Comparison of ENCODE assay signal across 1 cellular context in genomic region chr12:42442888-42443287, GRCh38.
A peak's percentile ranks its signal among the peaks of the same experiment; 100 is the strongest.
TF ChIP-seq lines count a peak whose summit lies in the region.

No MANE protein-coding gene starts in this region.

TF ChIP-seq in K562, 482 proteins besides CTCF, POLR2A, EP300 and RAD21 (continued from another document and continues in another):
- TF ChIP-seq RBFOX2 (IDR thresholded peaks at IDR 0.05; ENCODE audit: low read depth, low read length) (no peak), ATF3 (IDR thresholded peaks at IDR 0.05) (no peak), ATF3 (CRISPR knock-in tag; conservative IDR thresholded peaks at IDR 0.05) (no peak), CBFA2T2 (conservative IDR thresholded peaks at IDR 0.05) (peak; percentile 70), BHLHE40 (IDR thresholded peaks at IDR 0.05; ENCODE audit: low read length) (no peak), POLR2AphosphoS5 (IDR thresholded peaks at IDR 0.05; ENCODE audit: control insufficient read depth, insufficient read depth, low read depth, low read length) (peak; percentile 53; the same call in 1 of the 2 replicates), ZNF143 (CRISPR knock-in tag; IDR thresholded peaks at IDR 0.05) (no peak), CTBP1 (IDR thresholded peaks at IDR 0.05; ENCODE audit: borderline replicate concordance) (peak; percentile 67; the same call in 1 of the 2 replicates), ZFP30 (CRISPR knock-in tag; IDR thresholded peaks at IDR 0.05; ENCODE audit: borderline replicate concordance) (no peak), CREM (IDR thresholded peaks at IDR 0.05; ENCODE audit: low read depth) (peak; percentile 51; the same call in 1 of the 2 replicates), ZNF445 (CRISPR knock-in tag; IDR thresholded peaks at IDR 0.05; ENCODE audit: low read depth) (no peak), ARNT (IDR thresholded peaks at IDR 0.05) (no peak), JUNB (CRISPR knock-in tag; conservative IDR thresholded peaks at IDR 0.05) (no peak), KAT8 (IDR thresholded peaks at IDR 0.05; ENCODE audit: low read depth) (no peak), NCOA1 (IDR thresholded peaks at IDR 0.05; ENCODE audit: low read depth) (peak; percentile 60; the same call in 1 of the 2 replicates), ATF6 (CRISPR knock-in tag; IDR thresholded peaks at IDR 0.05) (no peak), RFX7 (CRISPR knock-in tag; IDR thresholded peaks at IDR 0.05) (no peak), SREBF2 (CRISPR knock-in tag; IDR thresholded peaks at IDR 0.05) (no peak), HDAC8 (tag; IDR thresholded peaks at IDR 0.05) (no peak), CBFA2T3 (IDR thresholded peaks at IDR 0.05) (peak; percentile 88), JUND (IDR thresholded peaks at IDR 0.05; ENCODE audit: borderline replicate concordance, low read depth, low read length) (peak; percentile 48; the same call in 1 of the 2 replicates), JUND (tag; IDR thresholded peaks at IDR 0.05; ENCODE audit: borderline replicate concordance, low read depth, low read length) (no peak; the same call in 2 of the 3 replicates), ZNF133 (CRISPR knock-in tag; IDR thresholded peaks at IDR 0.05) (no peak), SMARCC2 (IDR thresholded peaks at IDR 0.05; ENCODE audit: low read depth) (peak; percentile 81), ZBED1 (IDR thresholded peaks at IDR 0.05) (no peak), MTA3 (IDR thresholded peaks at IDR 0.05; ENCODE audit: borderline replicate concordance) (0 out of 2 replicates have a peak, but pooled peaks have one; percentile 53), RNF2 (IDR thresholded peaks at IDR 0.05) (peak; percentile 93), TSHZ1 (CRISPR knock-in tag; IDR thresholded peaks at IDR 0.05) (no peak), BRF1 (IDR thresholded peaks at IDR 0.05; ENCODE audit: borderline replicate concordance, extremely low read depth, insufficient read length) (no peak), BDP1 (IDR thresholded peaks at IDR 0.05; ENCODE audit: insufficient read depth, insufficient read length) (no peak), RAD51 (IDR thresholded peaks at IDR 0.05; ENCODE audit: borderline replicate concordance, low read depth) (no peak), TEAD4 (IDR thresholded peaks at IDR 0.05; ENCODE audit: low read length) (peak; percentile 71), TEAD4 (CRISPR knock-in tag; IDR thresholded peaks at IDR 0.05; ENCODE audit: borderline replicate concordance) (no peak), RCOR1 (IDR thresholded peaks at IDR 0.05; ENCODE audit: borderline replicate concordance in 1 of 2, low read depth in 2 of 2, low read length in 2 of 2) (peak; percentile 21 to 88; a peak in 3 of 4 replicates), NR2C2 (CRISPR knock-in tag; IDR thresholded peaks at IDR 0.05) (no peak), NR2C2 (tag; IDR thresholded peaks at IDR 0.05) (no peak), CREB1 (IDR thresholded peaks at IDR 0.05) (0 out of 2 replicates have a peak, but pooled peaks have one; percentile 10), CREB1 (CRISPR knock-in tag; IDR thresholded peaks at IDR 0.05) (no peak), MAZ (CRISPR knock-in tag; conservative IDR thresholded peaks at IDR 0.05 in 1 of 2, IDR thresholded peaks at IDR 0.05 in 1 of 2) (0 out of 4 replicates have a peak, but pooled peaks of 1 of the 2 experiments have one; percentile 38), ZNF551 (CRISPR knock-in tag; IDR thresholded peaks at IDR 0.05) (no peak), MLLT1 (IDR thresholded peaks at IDR 0.05) (0 out of 4 replicates have a peak, but pooled peaks of 1 of the 2 experiments have one; percentile 19), CUX1 (CRISPR knock-in tag; IDR thresholded peaks at IDR 0.05) (no peak), BRD9 (IDR thresholded peaks at IDR 0.05; ENCODE audit: low read depth, partially characterized antibody) (peak; percentile 25), ZNF583 (CRISPR knock-in tag; IDR thresholded peaks at IDR 0.05) (no peak), POLR3G (IDR thresholded peaks at IDR 0.05; ENCODE audit: extremely low read depth, insufficient read length, insufficient replicate concordance) (no peak), PCBP2 (IDR thresholded peaks at IDR 0.05; ENCODE audit: low read depth, low read length, poor library complexity, severe bottlenecking) (no peak), CREBBP (IDR thresholded peaks at IDR 0.05; ENCODE audit: low read depth, low read length) (no peak), MTA2 (IDR thresholded peaks at IDR 0.05; ENCODE audit: low read depth) (peak; percentile 61; the same call in 1 of the 2 replicates), MYNN (IDR thresholded peaks at IDR 0.05) (0 out of 2 replicates have a peak, but pooled peaks have one; percentile 18), MYNN (CRISPR knock-in tag; IDR thresholded peaks at IDR 0.05) (no peak), NFIX (CRISPR knock-in tag; IDR thresholded peaks at IDR 0.05; ENCODE audit: low read depth) (no peak), TAF15 (IDR thresholded peaks at IDR 0.05; ENCODE audit: low read depth, low read length) (no peak), ZNF3 (CRISPR knock-in tag; IDR thresholded peaks at IDR 0.05) (no peak), ILF3 (IDR thresholded peaks at IDR 0.05; ENCODE audit: borderline replicate concordance) (no peak), TAF9B (IDR thresholded peaks at IDR 0.05; ENCODE audit: partially characterized antibody) (no peak), KDM1A (IDR thresholded peaks at IDR 0.05) (peak in 1 of 2 experiments; percentile 64; a peak in 2 of 4 replicates), ZNF395 (CRISPR knock-in tag; IDR thresholded peaks at IDR 0.05) (peak; percentile 50; the same call in 1 of the 2 replicates)
